Comparison of ENCODE assay signal across 14 cellular contexts in the genomic region with DNA sequence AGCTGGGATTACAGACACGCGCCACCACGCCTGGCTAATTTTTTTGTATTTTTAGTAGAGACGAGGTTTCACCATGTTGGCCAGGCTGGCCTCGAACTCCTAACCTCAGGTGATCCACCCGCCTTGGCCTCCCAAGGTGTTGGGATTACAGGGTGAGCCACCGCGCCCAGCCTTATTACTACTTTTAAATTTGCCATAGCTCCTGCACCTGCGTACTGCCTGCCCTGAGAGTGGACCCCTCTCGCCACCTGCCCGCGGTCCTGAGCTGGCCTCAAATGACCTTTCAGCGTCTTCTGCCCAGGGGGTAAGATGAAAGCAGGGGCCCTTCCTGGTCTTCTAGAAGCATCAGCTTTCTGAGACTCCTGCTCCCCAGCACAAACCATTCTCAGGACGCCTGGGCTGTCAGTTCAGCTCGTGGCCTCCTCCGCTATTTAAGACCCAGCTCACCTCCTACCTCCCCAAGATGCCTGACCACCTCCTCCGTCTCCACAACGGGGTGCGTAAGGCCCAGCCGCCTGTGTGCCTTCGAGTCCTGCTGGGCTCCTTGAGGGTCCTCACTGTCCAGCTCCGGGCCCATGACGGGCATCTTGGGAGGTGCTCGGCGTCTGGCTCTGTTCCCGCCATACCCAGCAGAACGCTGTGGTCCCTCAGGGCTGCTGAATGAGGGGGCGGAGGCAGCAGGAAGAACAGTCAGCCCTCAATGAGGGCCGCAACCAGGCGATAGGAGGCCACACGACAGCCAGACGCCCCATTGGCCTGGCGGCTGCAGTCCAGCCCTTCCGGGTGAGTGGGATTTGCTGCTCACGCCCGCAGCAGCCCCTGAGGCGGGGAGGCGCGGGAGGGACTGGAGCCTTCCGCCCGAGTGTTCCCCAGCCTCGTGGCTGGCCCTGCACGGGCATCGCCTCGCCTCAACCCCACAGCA.
A peak's percentile ranks its signal among the peaks of the same experiment; 100 is the strongest.
DNase-seq lines count a peak whose midpoint lies in the region; ATAC-seq and TF ChIP-seq lines count a peak whose summit lies in the region.
"Had no signal": no experiment of that assay in that cellular context is flagged by ENCODE, and none has a peak within 500 bp of the region (broad histone marks: within the 10 kb centered on the region; RNA-seq: fewer than 3 reads in every experiment).

No MANE protein-coding gene starts in this region.

- H3K27ac Mint-ChIP-seq in activated CD8-positive, alpha-beta memory T cell treated with anti-CD3 and anti-CD28 coated beads, Interleukin-2, amount 10 ng/mL, durations not matched to agents 7 days and 5 days = no peak overlapping the region
- H3K27ac Mint-ChIP-seq in neural progenitor cell = no peak overlapping the region
- H3K27ac Mint-ChIP-seq in activated CD4-positive, alpha-beta T cell treated with anti-CD3 and anti-CD28 coated beads for 36 hours = no peak overlapping the region
- H3K27ac Mint-ChIP-seq in activated CD4-positive, alpha-beta memory T cell treated with anti-CD3 and anti-CD28 coated beads for 36 hours = no peak overlapping the region
- H3K27ac Mint-ChIP-seq: activated naive CD4-positive, alpha-beta T cell treated with anti-CD3 and anti-CD28 coated beads, Interleukin-2, amount 50 U/mL, for 72 hours had no signal

- TF ChIP-seq CTCF in neural progenitor cell (IDR thresholded peaks at IDR 0.05) = no peak

- peaks cover 9% of the 10 kb centered on the region for H3F3A ChIP-seq in neural progenitor cell (ENCODE audit: low read depth)

- H3K27me3 Mint-ChIP-seq in activated CD8-positive, alpha-beta memory T cell treated with anti-CD3 and anti-CD28 coated beads, Interleukin-2, amount 10 ng/mL, durations not matched to agents 7 days and 5 days = no peaks in the 10 kb centered on the region
- peaks cover 5% of the 10 kb centered on the region for H3K27me3 Mint-ChIP-seq in neural progenitor cell (ENCODE audit: insufficient read depth, low read depth)
- peaks cover 9% of the 10 kb centered on the region for H3K27me3 Mint-ChIP-seq in activated CD4-positive, alpha-beta T cell treated with anti-CD3 and anti-CD28 coated beads for 36 hours
- peaks cover 4% of the 10 kb centered on the region for H3K27me3 Mint-ChIP-seq in activated CD4-positive, alpha-beta memory T cell treated with anti-CD3 and anti-CD28 coated beads for 36 hours

- H3K4me3 ChIP-seq in neural progenitor cell = no peak overlapping the region

- peak; percentile 32 for DNase-seq in activated CD8-positive, alpha-beta memory T cell treated with anti-CD3 and anti-CD28 coated beads, Interleukin-2, amount 10 ng/mL, durations not matched to agents 7 days and 5 days
- no peak for DNase-seq in activated CD8-positive, alpha-beta memory T cell treated with anti-CD3 and anti-CD28 coated beads, Interleukin-2, amount 50 U/mL, for 48 hours
- DNase-seq in hepatic stellate cell (ENCODE audit: low spot score) (peak; percentile 52), neural progenitor cell (ENCODE audit: low spot score) (peak; percentile 66), ureter (ENCODE audit: low spot score) (peak; percentile 53)
- no peak for DNase-seq in effector CD4-positive, alpha-beta T cell
- no peak for DNase-seq in activated CD4-positive, alpha-beta T cell treated with anti-CD3 and anti-CD28 coated beads for 36 hours
- no peak for DNase-seq in activated CD4-positive, alpha-beta memory T cell treated with anti-CD3 and anti-CD28 coated beads for 36 hours
- DNase-seq: 8988T; activated CD4-positive, alpha-beta T cell treated with anti-CD3 and anti-CD28 coated beads, Interleukin-2, amount 50 U/mL, for 4 hours; KBM-7; NCI-H2029; NK-92 treated with Interleukin-12 subunit alpha and Interleukin-12 subunit beta, amount 100 ng/mL, for 24 hours had no signal

- intact Hi-C loops in activated CD4-positive, alpha-beta T cell treated with anti-CD3 and anti-CD28 coated beads for 36 hours (cut with DNase I, micrococcal nuclease) = no loop called here
- intact Hi-C loops in activated CD4-positive, alpha-beta memory T cell treated with anti-CD3 and anti-CD28 coated beads for 36 hours (cut with micrococcal nuclease) = no loop called here

- H3K27ac ChIP-seq in neural progenitor cell = no peak overlapping the region

- peaks cover 7% of the 10 kb centered on the region for H3K27me3 ChIP-seq in neural progenitor cell

- H3K4me3 Mint-ChIP-seq in activated CD8-positive, alpha-beta memory T cell treated with anti-CD3 and anti-CD28 coated beads, Interleukin-2, amount 10 ng/mL, durations not matched to agents 7 days and 5 days = no peak overlapping the region
- H3K4me3 Mint-ChIP-seq in neural progenitor cell = no peak overlapping the region
- H3K4me3 Mint-ChIP-seq in activated CD4-positive, alpha-beta T cell treated with anti-CD3 and anti-CD28 coated beads for 36 hours = no peak overlapping the region
- H3K4me3 Mint-ChIP-seq in activated CD4-positive, alpha-beta memory T cell treated with anti-CD3 and anti-CD28 coated beads for 36 hours = no peak overlapping the region

- H2AFZ ChIP-seq in neural progenitor cell (replicated peaks) = peak overlapping the region; percentile 47

- H3K4me2 ChIP-seq in neural progenitor cell = no peak overlapping the region

- no peaks in the 10 kb centered on the region for H3K9me3 ChIP-seq in neural progenitor cell (ENCODE audit: low read depth)

- POLR2A ChIA-PET in activated CD4-positive, alpha-beta T cell treated with anti-CD3 and anti-CD28 coated beads for 36 hours (lab: Charles Lee) = no interaction called here
- POLR2A ChIA-PET in activated CD4-positive, alpha-beta memory T cell treated with anti-CD3 and anti-CD28 coated beads for 36 hours (lab: Charles Lee) = no interaction called here

- H4K20me1 ChIP-seq in neural progenitor cell (ENCODE audit: low read depth) = no peaks in the 10 kb centered on the region

- no peak overlapping the region for H3K9ac ChIP-seq in neural progenitor cell

- no peaks in the 10 kb centered on the region for H3K79me2 ChIP-seq in neural progenitor cell (ENCODE audit: low read depth)

- no peaks in the 10 kb centered on the region for H3K36me3 ChIP-seq in neural progenitor cell

- H3K9me3 Mint-ChIP-seq in activated CD8-positive, alpha-beta memory T cell treated with anti-CD3 and anti-CD28 coated beads, Interleukin-2, amount 10 ng/mL, durations not matched to agents 7 days and 5 days (ENCODE audit: low read depth) = no peaks in the 10 kb centered on the region
- H3K9me3 Mint-ChIP-seq in neural progenitor cell = no peaks in the 10 kb centered on the region
- no peaks in the 10 kb centered on the region for H3K9me3 Mint-ChIP-seq in activated CD4-positive, alpha-beta T cell treated with anti-CD3 and anti-CD28 coated beads for 36 hours (ENCODE audit: low read depth)
- H3K9me3 Mint-ChIP-seq in activated CD4-positive, alpha-beta memory T cell treated with anti-CD3 and anti-CD28 coated beads for 36 hours = no peaks in the 10 kb centered on the region

- H3K4me1 ChIP-seq in neural progenitor cell = no peaks in the 10 kb centered on the region

- no peak for ATAC-seq in activated CD8-positive, alpha-beta memory T cell treated with anti-CD3 and anti-CD28 coated beads, Interleukin-2, amount 10 ng/mL, durations not matched to agents 7 days and 5 days
- no peak for ATAC-seq in activated CD4-positive, alpha-beta T cell treated with anti-CD3 and anti-CD28 coated beads for 36 hours
- ATAC-seq: activated naive CD4-positive, alpha-beta T cell treated with anti-CD3 and anti-CD28 coated beads, Interleukin-2, amount 50 U/mL, for 72 hours had no signal

- CTCF ChIA-PET in activated CD8-positive, alpha-beta memory T cell treated with anti-CD3 and anti-CD28 coated beads, Interleukin-2, amount 10 ng/mL, durations not matched to agents 7 days and 5 days (lab: Charles Lee) = no interaction called here
- CTCF ChIA-PET in activated CD4-positive, alpha-beta T cell treated with anti-CD3 and anti-CD28 coated beads for 36 hours (lab: Charles Lee) = interaction anchor here (0.9 kb wide), 1 partner anchor 14 kb away, joined by 3 read pairs; no protein-coding TSS in a partner anchor
- CTCF ChIA-PET in activated CD4-positive, alpha-beta memory T cell treated with anti-CD3 and anti-CD28 coated beads for 36 hours (lab: Charles Lee) = no interaction called here

- H3K36me3 Mint-ChIP-seq in activated CD8-positive, alpha-beta memory T cell treated with anti-CD3 and anti-CD28 coated beads, Interleukin-2, amount 10 ng/mL, durations not matched to agents 7 days and 5 days = no peaks in the 10 kb centered on the region
- no peaks in the 10 kb centered on the region for H3K36me3 Mint-ChIP-seq in neural progenitor cell
- no peaks in the 10 kb centered on the region for H3K36me3 Mint-ChIP-seq in activated CD4-positive, alpha-beta T cell treated with anti-CD3 and anti-CD28 coated beads for 36 hours (ENCODE audit: low read depth)
- no peaks in the 10 kb centered on the region for H3K36me3 Mint-ChIP-seq in activated CD4-positive, alpha-beta memory T cell treated with anti-CD3 and anti-CD28 coated beads for 36 hours
- H3K36me3 Mint-ChIP-seq: activated naive CD4-positive, alpha-beta T cell treated with anti-CD3 and anti-CD28 coated beads, Interleukin-2, amount 50 U/mL, for 72 hours had no signal

- H3K4me1 Mint-ChIP-seq in activated CD8-positive, alpha-beta memory T cell treated with anti-CD3 and anti-CD28 coated beads, Interleukin-2, amount 10 ng/mL, durations not matched to agents 7 days and 5 days = no peaks in the 10 kb centered on the region
- H3K4me1 Mint-ChIP-seq in neural progenitor cell = peaks cover 15% of the 10 kb centered on the region
- no peaks in the 10 kb centered on the region for H3K4me1 Mint-ChIP-seq in activated CD4-positive, alpha-beta T cell treated with anti-CD3 and anti-CD28 coated beads for 36 hours
- H3K4me1 Mint-ChIP-seq in activated CD4-positive, alpha-beta memory T cell treated with anti-CD3 and anti-CD28 coated beads for 36 hours (ENCODE audit: low read depth) = no peaks in the 10 kb centered on the region

Comparison
In these comparisons a context has a peak if more than half of its experiments do, and no peak if none do; other contexts are left out.
1. DNase-seq: peak in activated CD8-positive, alpha-beta memory T cell treated with anti-CD3 and anti-CD28 coated beads, Interleukin-2, amount 10 ng/mL, durations not matched to agents 7 days and 5 days (single experiment), hepatic stellate cell (single experiment), neural progenitor cell (single experiment) and ureter (single experiment); none in activated CD8-positive, alpha-beta memory T cell treated with anti-CD3 and anti-CD28 coated beads, Interleukin-2, amount 50 U/mL, for 48 hours (single experiment), effector CD4-positive, alpha-beta T cell (single experiment), activated CD4-positive, alpha-beta T cell treated with anti-CD3 and anti-CD28 coated beads for 36 hours (single experiment) and activated CD4-positive, alpha-beta memory T cell treated with anti-CD3 and anti-CD28 coated beads for 36 hours (single experiment).